Comparison of ENCODE assay signal across 1 cellular context in the genomic region with DNA sequence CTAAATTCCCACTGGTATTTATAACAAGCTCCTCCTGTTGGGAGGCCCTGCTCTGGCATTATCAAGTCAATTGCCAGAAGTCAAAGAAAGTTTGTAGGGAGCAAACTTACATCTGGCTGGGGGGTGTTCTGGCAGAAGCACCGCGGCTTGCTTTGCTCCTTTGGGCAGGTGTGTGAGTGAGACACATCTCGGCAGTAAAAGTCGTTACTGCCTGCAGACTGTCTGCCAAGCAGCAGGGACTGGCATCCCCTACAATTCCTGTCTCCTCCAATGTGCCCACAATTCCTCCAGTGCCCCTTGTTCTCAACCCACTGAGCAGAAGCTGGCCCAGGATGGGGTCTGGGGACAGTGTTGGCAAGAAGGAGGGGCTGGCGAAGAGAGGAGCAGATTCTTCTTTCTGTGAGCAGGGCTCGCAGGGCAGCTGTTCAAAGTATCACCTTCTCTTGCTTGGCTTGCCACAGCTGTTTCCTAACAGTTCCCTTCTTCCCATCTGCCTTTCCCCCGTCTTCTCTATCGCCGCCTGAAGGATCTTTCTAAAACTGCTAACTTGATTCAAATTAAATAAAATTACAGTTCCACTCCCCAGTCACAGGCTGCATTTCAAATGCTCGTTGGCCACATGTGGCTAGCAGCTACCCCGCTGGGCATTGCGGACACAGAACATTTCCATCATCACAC.
TF ChIP-seq lines count a peak whose summit lies in the region.

No MANE protein-coding gene starts in this region.

TF ChIP-seq in H1, 55 proteins besides CTCF, POLR2A, EP300 and RAD21 (continued from another document):
- TF ChIP-seq GTF2F1 (IDR thresholded peaks at IDR 0.05; ENCODE audit: borderline replicate concordance, low read depth, low read length) (no peak), E2F6 (IDR thresholded peaks at IDR 0.05) (no peak), JUND (IDR thresholded peaks at IDR 0.05; ENCODE audit: low read length) (no peak), MAFK (IDR thresholded peaks at IDR 0.05; ENCODE audit: low read depth, low read length) (no peak), CTBP2 (IDR thresholded peaks at IDR 0.05; ENCODE audit: borderline replicate concordance, insufficient read depth, insufficient read length, low read length) (no peak), CEBPB (IDR thresholded peaks at IDR 0.05; ENCODE audit: low read depth, low read length) (no peak)
